In genomic region chr3:141192345-141192744, GRCh38 we compare ENCODE assay signal across 8 cellular contexts. TPM values are rescaled to one million over a fixed set of nuclear protein-coding genes. Genes with fewer than 3 reads are reported as not detected.
DNase-seq lines count a peak whose midpoint lies in the region; ATAC-seq, FAIRE-seq and TF ChIP-seq lines count a peak whose summit lies in the region.

No MANE protein-coding gene starts in this region.

- peak; percentile 98 for ATAC-seq in GM19324 (IDR thresholded peaks at IDR 0.05; ENCODE audit: low FRiP score, unreplicated experiment)
- peak; percentile 97 for ATAC-seq in HG03378 (IDR thresholded peaks at IDR 0.05; ENCODE audit: unreplicated experiment)
- ATAC-seq in WTC11, result peak; percentile 98

- no peaks in the 10 kb centered on the region for H3K9me3 Mint-ChIP-seq in WTC11

- H3K27me3 ChIP-seq in BJ (ENCODE audit: control insufficient read depth, insufficient read depth, low read length), result peaks cover 4% of the 10 kb centered on the region; the same call in 1 of the 2 replicates
- H3K27me3 ChIP-seq in mammary epithelial cell (ENCODE audit: insufficient read depth, low read length), result peaks cover 7% of the 10 kb centered on the region
- H3K27me3 ChIP-seq in keratinocyte (ENCODE audit: control insufficient read depth, extremely low read depth, insufficient read depth, low read length), result peaks cover 9% of the 10 kb centered on the region

- peak; percentile 47 for DNase-seq in BJ (ENCODE audit: low read depth)
- DNase-seq in NCI-H345 treated with DMSO at 0.1 percent for 48 hours (lab: John Stamatoyannopoulos, UW; ENCODE audit: unreplicated experiment), result peak; percentile 59
- peak; percentile 100 for DNase-seq in WTC11 (ENCODE audit: low spot score)
- DNase-seq in mammary epithelial cell, result peak; percentile 87
- peak; percentile 70 for DNase-seq in keratinocyte (ENCODE audit: low read depth, low spot score)
- peak; percentile 96 for DNase-seq in stimulated activated CD4-positive, alpha-beta T cell treated with anti-CD3 and anti-CD28 coated beads, Interleukin-1b, Interleukin-23, amount 100 ng/mL, for 48 hours

- CTCF ChIA-PET in BJ (lab: Yijun Ruan, JAX), result interaction anchor here (0.7 to 4.0 kb wide), 25 partner anchors 9 to 297 kb away, joined by 3 to 26 read pairs (median 5); no protein-coding TSS in a partner anchor
- CTCF ChIA-PET in WTC11 (lab: Charles Lee), result interaction anchor here (0.6 to 3.4 kb wide), 14 partner anchors 9 to 293 kb away, joined by 3 to 32 read pairs (median 4); partner anchors contain the start of gene SPSB4
- CTCF ChIA-PET in mammary epithelial cell (lab: Charles Lee; ENCODE audit: low non-redundant PET), result interaction anchor here (0.6 to 0.7 kb wide), 2 partner anchors 194 to 219 kb away, joined by 3 to 4 read pairs; no protein-coding TSS in a partner anchor

- no peak overlapping the region for H3K9ac ChIP-seq in mammary epithelial cell (ENCODE audit: insufficient read depth, low read length)
- H3K9ac ChIP-seq in keratinocyte (ENCODE audit: control insufficient read depth, extremely low read depth, insufficient read depth, low read length), result no peak overlapping the region

- H2AFZ ChIP-seq in mammary epithelial cell (ENCODE audit: low read depth, low read length) (no peak overlapping the region), keratinocyte (ENCODE audit: control insufficient read depth, low read length) (no peak overlapping the region)

- H3K4me2 ChIP-seq in mammary epithelial cell (ENCODE audit: insufficient read depth, low read depth, low read length) (no peak overlapping the region), keratinocyte (ENCODE audit: control insufficient read depth, extremely low read depth, insufficient read depth, low read depth, low read length) (no peak overlapping the region)

- POLR2A ChIA-PET in BJ (lab: Charles Lee), result no interaction called here
- POLR2A ChIA-PET in WTC11 (lab: Charles Lee), result no interaction called here

- FAIRE-seq in keratinocyte (lab: Jason Lieb, UNC), result peak; percentile 88

- H3K9me1 ChIP-seq in keratinocyte (ENCODE audit: control insufficient read depth, extremely low read depth, insufficient read depth, low read length), result no peaks in the 10 kb centered on the region

- H3K4me3 Mint-ChIP-seq in WTC11, result no peak overlapping the region

- intact Hi-C loops in mammary epithelial cell (cut with micrococcal nuclease), result loop anchor here (1.0 kb wide), 5 partner anchors 87 to 294 kb away; no protein-coding TSS in a partner anchor

- H3K4me3 ChIP-seq in BJ (ENCODE audit: low read depth, low read length), result no peak overlapping the region
- H3K4me3 ChIP-seq in mammary epithelial cell (replicated peaks in 1 of 3; ENCODE audit: insufficient read depth in 1 of 3, low read depth in 2 of 3, low read length in 3 of 3), result no peak overlapping the region
- H3K4me3 ChIP-seq in keratinocyte (ENCODE audit: control insufficient read depth in 2 of 3, extremely low read depth in 1 of 3, insufficient read depth in 2 of 3, low read depth in 1 of 3, low read length in 3 of 3), result no peak overlapping the region

- H3K79me2 ChIP-seq in mammary epithelial cell (ENCODE audit: insufficient read depth, low read length), result no peaks in the 10 kb centered on the region
- H3K79me2 ChIP-seq in keratinocyte (ENCODE audit: control insufficient read depth, insufficient read depth, low read length), result no peaks in the 10 kb centered on the region

- H3K4me1 ChIP-seq in mammary epithelial cell (ENCODE audit: insufficient read depth, low read length) (peaks cover 6% of the 10 kb centered on the region), keratinocyte (ENCODE audit: control insufficient read depth, extremely low read depth, insufficient read depth, low read length) (no peaks in the 10 kb centered on the region)

- H3K27ac Mint-ChIP-seq in WTC11, result no peak overlapping the region

- no TSS peak for BruUV-seq in mammary epithelial cell (replicated peaks; lab: Mats Ljungman, UMichigan)

- no peaks in the 10 kb centered on the region for H3K9me3 ChIP-seq in mammary epithelial cell (replicated peaks; ENCODE audit: insufficient read depth, low read length)
- no peaks in the 10 kb centered on the region for H3K9me3 ChIP-seq in keratinocyte (ENCODE audit: control insufficient read depth, low read depth, low read length)

- dilution Hi-C loops in mammary epithelial cell (cut with HindIII; ENCODE audit: low sequenced_read_pairs), result no loop called here
- dilution Hi-C loops in keratinocyte (cut with MboI; ENCODE audit: extremely low pct_ligation_motif_present, low sequenced_read_pairs), result no loop called here

- H3K27me3 Mint-ChIP-seq in WTC11 (ENCODE audit: low read depth), result peaks cover 16% of the 10 kb centered on the region

- H3K27ac ChIP-seq in mammary epithelial cell (ENCODE audit: insufficient read depth, low read depth, low read length) (no peak overlapping the region), keratinocyte (ENCODE audit: control insufficient read depth, insufficient read depth, low read length) (no peak overlapping the region)

- WGBS in mammary epithelial cell (ENCODE audit: low coverage, missing lambda C conversion rate), result 6% methylated on average over 11 of the region's 11 CpGs

- no peaks in the 10 kb centered on the region for H3K36me3 Mint-ChIP-seq in WTC11

- TF ChIP-seq CTCF in BJ (IDR thresholded peaks at IDR 0.05; ENCODE audit: insufficient read depth, low read depth, low read length) (peak; percentile 99), WTC11 (IDR thresholded peaks at IDR 0.05) (peak; percentile 98), mammary epithelial cell (conservative IDR thresholded peaks at IDR 0.05 in 1 of 2, IDR thresholded peaks at IDR 0.05 in 1 of 2; ENCODE audit: extremely low read depth in 1 of 2, insufficient read depth in 1 of 2, low read depth in 1 of 2, low read length in 2 of 2) (peak; percentile 98 to 99), keratinocyte (optimal IDR thresholded peaks at IDR 0.05 in 1 of 3, IDR thresholded peaks at IDR 0.05 in 1 of 3, conservative IDR thresholded peaks at IDR 0.05 in 1 of 3; ENCODE audit: extremely low read depth in 1 of 3, insufficient read depth in 2 of 3, low read length in 3 of 3) (peak; percentile 97 to 99 (median 97))

- H3K36me3 ChIP-seq in BJ (ENCODE audit: control insufficient read depth, insufficient read depth, low read length) (no peaks in the 10 kb centered on the region), mammary epithelial cell (ENCODE audit: insufficient read depth, low read length) (no peaks in the 10 kb centered on the region), keratinocyte (ENCODE audit: control insufficient read depth in 2 of 2, extremely low read depth in 1 of 2, insufficient read depth in 2 of 2, low read length in 2 of 2) (no peaks in the 10 kb centered on the region)

- H4K20me1 ChIP-seq in mammary epithelial cell (ENCODE audit: insufficient read depth, low read length), result no peaks in the 10 kb centered on the region
- H4K20me1 ChIP-seq in keratinocyte (ENCODE audit: control insufficient read depth, extremely low read depth, insufficient read depth, low read length), result no peaks in the 10 kb centered on the region

- in situ Hi-C loops in mammary epithelial cell (cut with MboI; ENCODE audit: low sequenced_read_pairs in 2 of 2), result loop anchor here (5.0 to 10.0 kb wide), 3 partner anchors 85 to 298 kb away; no protein-coding TSS in a partner anchor

- no peaks in the 10 kb centered on the region for H3K4me1 Mint-ChIP-seq in WTC11

TF ChIP-seq in WTC11, 78 proteins besides CTCF, POLR2A, EP300 and RAD21 (continues in another document):
- TF ChIP-seq, protein P1, sequence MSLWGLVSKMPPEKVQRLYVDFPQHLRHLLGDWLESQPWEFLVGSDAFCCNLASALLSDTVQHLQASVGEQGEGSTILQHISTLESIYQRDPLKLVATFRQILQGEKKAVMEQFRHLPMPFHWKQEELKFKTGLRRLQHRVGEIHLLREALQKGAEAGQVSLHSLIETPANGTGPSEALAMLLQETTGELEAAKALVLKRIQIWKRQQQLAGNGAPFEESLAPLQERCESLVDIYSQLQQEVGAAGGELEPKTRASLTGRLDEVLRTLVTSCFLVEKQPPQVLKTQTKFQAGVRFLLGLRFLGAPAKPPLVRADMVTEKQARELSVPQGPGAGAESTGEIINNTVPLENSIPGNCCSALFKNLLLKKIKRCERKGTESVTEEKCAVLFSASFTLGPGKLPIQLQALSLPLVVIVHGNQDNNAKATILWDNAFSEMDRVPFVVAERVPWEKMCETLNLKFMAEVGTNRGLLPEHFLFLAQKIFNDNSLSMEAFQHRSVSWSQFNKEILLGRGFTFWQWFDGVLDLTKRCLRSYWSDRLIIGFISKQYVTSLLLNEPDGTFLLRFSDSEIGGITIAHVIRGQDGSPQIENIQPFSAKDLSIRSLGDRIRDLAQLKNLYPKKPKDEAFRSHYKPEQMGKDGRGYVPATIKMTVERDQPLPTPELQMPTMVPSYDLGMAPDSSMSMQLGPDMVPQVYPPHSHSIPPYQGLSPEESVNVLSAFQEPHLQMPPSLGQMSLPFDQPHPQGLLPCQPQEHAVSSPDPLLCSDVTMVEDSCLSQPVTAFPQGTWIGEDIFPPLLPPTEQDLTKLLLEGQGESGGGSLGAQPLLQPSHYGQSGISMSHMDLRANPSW (CRISPR knock-in tag; conservative IDR thresholded peaks at IDR 0.05; ENCODE audit: low read depth), result no peak
- peak; percentile 62; the same call in 1 of the 2 replicates for TF ChIP-seq SP1 (CRISPR knock-in tag; conservative IDR thresholded peaks at IDR 0.05)
- TF ChIP-seq, protein P2, sequence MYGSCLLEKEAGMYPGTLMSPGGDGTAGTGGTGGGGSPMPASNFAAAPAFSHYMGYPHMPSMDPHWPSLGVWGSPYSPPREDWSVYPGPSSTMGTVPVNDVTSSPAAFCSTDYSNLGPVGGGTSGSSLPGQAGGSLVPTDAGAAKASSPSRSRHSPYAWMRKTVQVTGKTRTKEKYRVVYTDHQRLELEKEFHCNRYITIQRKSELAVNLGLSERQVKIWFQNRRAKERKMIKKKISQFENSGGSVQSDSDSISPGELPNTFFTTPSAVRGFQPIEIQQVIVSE (CRISPR knock-in tag; IDR thresholded peaks at IDR 0.05; ENCODE audit: borderline replicate concordance), result no peak

RNA-seq across cellular contexts. Expression of gene PXYLP1, which starts 39.3 kb away (rescaled TPM):
- polyA plus RNA-seq in BJ (2011; rRNA removed), result 7.9 and 11.2 TPM in 2 replicates
- 6.4 and 10.0 TPM in 2 replicates for polyA minus RNA-seq in BJ (2011; rRNA and poly(A)+ RNA removed)
- total RNA-seq in WTC11 (2021), result 16.9 to 20.1 TPM (median 19.7 TPM) in 3 replicates
- total RNA-seq in mammary epithelial cell, result 1 to 10 TPM; 2.5 to 6.3 TPM
- 3.3 TPM for polyA plus RNA-seq in mammary epithelial cell
- 10.2 TPM for polyA minus RNA-seq in mammary epithelial cell
- 2.3 to 3.1 TPM (median 3.0 TPM) in 3 replicates for polyA plus RNA-seq in keratinocyte
- polyA plus RNA-seq in keratinocyte (2011; ENCODE audit: low read depth), result 2.4 TPM
- 1.4 and 2.3 TPM in 2 replicates for polyA plus RNA-seq in keratinocyte (2011; cell fraction: cytosol; rRNA removed)
- polyA plus RNA-seq in keratinocyte (2011; cell fraction: nucleus; rRNA removed), result 3.5 and 4.3 TPM in 2 replicates
- 2.1 and 3.4 TPM in 2 replicates for polyA plus RNA-seq in keratinocyte (2012; ENCODE audit: low replicate concordance)
- 3.4 to 6.6 TPM (median 4.7 TPM) in 3 replicates for polyA minus RNA-seq in keratinocyte
- 1.2 TPM for polyA minus RNA-seq in keratinocyte (2011; cell fraction: cytosol; rRNA and poly(A)+ RNA removed)
- 2.6 and 4.5 TPM in 2 replicates for polyA minus RNA-seq in keratinocyte (2011; cell fraction: nucleus; rRNA and poly(A)+ RNA removed)

Comparison
In these comparisons a context has a peak if more than half of its experiments do, and no peak if none do; other contexts are left out.
1. DNase-seq: peak in every context shown above with its lines; median percentile 100 in WTC11; 96 in stimulated activated CD4-positive, alpha-beta T cell treated with anti-CD3 and anti-CD28 coated beads, Interleukin-1b, Interleukin-23, amount 100 ng/mL, for 48 hours; 87 in mammary epithelial cell; 70 in keratinocyte; 59 in NCI-H345 treated with DMSO at 0.1 percent for 48 hours; 47 in BJ.